In genomic region chr1:118716775-118717174, GRCh38 we compare ENCODE assay signal across 19 cellular contexts.
DNase-seq lines count a peak whose midpoint lies in the region; ATAC-seq and TF ChIP-seq lines count a peak whose summit lies in the region.
"Had no signal": no experiment of that assay in that cellular context is flagged by ENCODE, and none has a peak within 500 bp of the region (broad histone marks: within the 10 kb centered on the region; RNA-seq: fewer than 3 reads in every experiment).

No MANE protein-coding gene starts in this region.

- H3K4me1 ChIP-seq in heart right ventricle (peaks cover 0 to 14% (median 0%) of the 10 kb centered on the region in 9 donors), heart left ventricle (peaks cover 0 to 8% (median 0%) of the 10 kb centered on the region in 12 donors), RWPE2 (ENCODE audit: insufficient read depth, poor library complexity, severe bottlenecking) (no peaks in the 10 kb centered on the region), hepatocyte (ENCODE audit: insufficient read depth) (no peaks in the 10 kb centered on the region), testis (no peaks in the 10 kb centered on the region)
- H3K4me1 ChIP-seq: esophagus squamous epithelium had no signal

- intact Hi-C loops in heart right ventricle (cut with DNase I), result loop anchor here in 1 of 10 donors (5.0 kb wide), 1 partner anchor 494 kb away; no protein-coding TSS in a partner anchor
- intact Hi-C loops in heart left ventricle (cut with DNase I), result loop anchor here in 3 of 10 donors (10.0 kb wide), 2 partner anchors 412 to 562 kb away; no protein-coding TSS in a partner anchor
- intact Hi-C loops in testis (cut with DNase I; ENCODE audit: low total_unique reads), result no loop called here
- intact Hi-C loops in activated CD8-positive, alpha-beta T cell treated with anti-CD3 and anti-CD28 coated beads for 36 hours (cut with micrococcal nuclease), result no loop called here

- no peak overlapping the region for H3K27ac Mint-ChIP-seq in activated CD8-positive, alpha-beta T cell treated with anti-CD3 and anti-CD28 coated beads for 36 hours
- H3K27ac Mint-ChIP-seq: WTC11 had no signal

- H3K4me3 ChIP-seq in heart right ventricle, result no peak overlapping the region
- no peak overlapping the region for H3K4me3 ChIP-seq in heart left ventricle
- H3K4me3 ChIP-seq in RWPE2 (ENCODE audit: severe bottlenecking), result no peak overlapping the region
- H3K4me3 ChIP-seq in hepatocyte, result no peak overlapping the region
- no peak overlapping the region for H3K4me3 ChIP-seq in testis
- H3K4me3 ChIP-seq: esophagus squamous epithelium had no signal

- CTCF ChIA-PET in activated CD8-positive, alpha-beta T cell treated with anti-CD3 and anti-CD28 coated beads for 36 hours (lab: Charles Lee), result no interaction called here

- TF ChIP-seq CTCF in heart right ventricle (IDR thresholded peaks at IDR 0.05) (peak in 7 of 9 donors; percentile 8 to 47 (median 22)), heart left ventricle (IDR thresholded peaks at IDR 0.05) (peak in 6 of 12 donors; percentile 12 to 42 (median 26)), RWPE2 (IDR thresholded peaks at IDR 0.05; ENCODE audit: poor library complexity, severe bottlenecking) (peak; percentile 53), hepatocyte (IDR thresholded peaks at IDR 0.05; ENCODE audit: poor library complexity) (peak; percentile 50), testis (IDR thresholded peaks at IDR 0.05) (peak in 1 of 3 experiments; percentile 13)
- no peak for TF ChIP-seq CTCF in activated CD8-positive, alpha-beta T cell treated with anti-CD3 and anti-CD28 coated beads for 36 hours (IDR thresholded peaks at IDR 0.05)

- POLR2A ChIA-PET in activated CD8-positive, alpha-beta T cell treated with anti-CD3 and anti-CD28 coated beads for 36 hours (lab: Charles Lee), result no interaction called here

- H3K4me1 Mint-ChIP-seq in activated CD8-positive, alpha-beta T cell treated with anti-CD3 and anti-CD28 coated beads for 36 hours (ENCODE audit: low read depth), result no peaks in the 10 kb centered on the region
- H3K4me1 Mint-ChIP-seq: WTC11 had no signal

- H3K9me2 ChIP-seq in hepatocyte (replicated peaks; ENCODE audit: insufficient read depth), result no peaks in the 10 kb centered on the region

- no peak overlapping the region for H3K4me3 Mint-ChIP-seq in activated CD8-positive, alpha-beta T cell treated with anti-CD3 and anti-CD28 coated beads for 36 hours
- H3K4me3 Mint-ChIP-seq: WTC11 had no signal

- ATAC-seq in heart right ventricle (no peak), heart left ventricle (no peak), RWPE2 (ENCODE audit: low read depth) (no peak)
- ATAC-seq in activated CD8-positive, alpha-beta T cell treated with anti-CD3 and anti-CD28 coated beads for 36 hours, result no peak
- ATAC-seq: left colon, WTC11 had no signal

- H3K79me2 ChIP-seq in hepatocyte, result no peaks in the 10 kb centered on the region

- no peaks in the 10 kb centered on the region for H4K20me1 ChIP-seq in hepatocyte (ENCODE audit: insufficient read depth, poor library complexity, severe bottlenecking)

- no peaks in the 10 kb centered on the region for H3K27me3 Mint-ChIP-seq in activated CD8-positive, alpha-beta T cell treated with anti-CD3 and anti-CD28 coated beads for 36 hours

- H2AFZ ChIP-seq in hepatocyte, result no peak overlapping the region

- H3K27me3 ChIP-seq in heart right ventricle (no peaks in the 10 kb centered on the region), heart left ventricle (no peaks in the 10 kb centered on the region), RWPE2 (ENCODE audit: insufficient read depth, poor library complexity, severe bottlenecking) (peaks cover 5% of the 10 kb centered on the region), hepatocyte (no peaks in the 10 kb centered on the region), testis (no peaks in the 10 kb centered on the region)
- H3K27me3 ChIP-seq: esophagus squamous epithelium had no signal

- H3K4me2 ChIP-seq in hepatocyte, result no peak overlapping the region

- H3K36me3 ChIP-seq in heart right ventricle (no peaks in the 10 kb centered on the region), heart left ventricle (no peaks in the 10 kb centered on the region), RWPE2 (ENCODE audit: low read depth) (no peaks in the 10 kb centered on the region), hepatocyte (replicated peaks; ENCODE audit: insufficient read depth, low read depth) (no peaks in the 10 kb centered on the region), testis (ENCODE audit: low read depth, missing control alignments) (no peaks in the 10 kb centered on the region)
- H3K36me3 ChIP-seq: esophagus squamous epithelium had no signal

- H3K9me3 ChIP-seq in heart right ventricle, result peaks cover 0 to 4% (median 0%) of the 10 kb centered on the region in 11 donors
- peaks cover 0 to 4% (median 0%) of the 10 kb centered on the region in 12 donors for H3K9me3 ChIP-seq in heart left ventricle
- H3K9me3 ChIP-seq in RWPE2 (ENCODE audit: severe bottlenecking), result no peaks in the 10 kb centered on the region
- H3K9me3 ChIP-seq in hepatocyte (ENCODE audit: low read depth), result no peaks in the 10 kb centered on the region
- H3K9me3 ChIP-seq in testis, result no peaks in the 10 kb centered on the region
- H3K9me3 ChIP-seq: esophagus squamous epithelium had no signal

- 56 to 73% methylated on average over 1 of the region's 1 CpG for WGBS in heart right ventricle, 2 donors
- WGBS in heart left ventricle, 4 donors, result 59 to 72% (median 65%) methylated on average over 1 of the region's 1 CpG
- 71% methylated on average over 1 of the region's 1 CpG for WGBS in hepatocyte (ENCODE audit: low lambda C conversion rate, missing lambda C conversion rate)
- WGBS in testis, 2 donors, result 53 to 67% methylated on average over 1 of the region's 1 CpG

- H3K9me3 Mint-ChIP-seq in activated CD8-positive, alpha-beta T cell treated with anti-CD3 and anti-CD28 coated beads for 36 hours, result peaks cover 3% of the 10 kb centered on the region

- no peak overlapping the region for H3K27ac ChIP-seq in heart right ventricle
- H3K27ac ChIP-seq in heart left ventricle, result no peak overlapping the region
- no peak overlapping the region for H3K27ac ChIP-seq in RWPE2 (ENCODE audit: poor library complexity, severe bottlenecking)
- no peak overlapping the region for H3K27ac ChIP-seq in hepatocyte
- no peak overlapping the region for H3K27ac ChIP-seq in testis
- H3K27ac ChIP-seq: esophagus squamous epithelium had no signal

- no peaks in the 10 kb centered on the region for H3K36me3 Mint-ChIP-seq in activated CD8-positive, alpha-beta T cell treated with anti-CD3 and anti-CD28 coated beads for 36 hours (ENCODE audit: low read depth)

- DNase-seq in heart right ventricle (no peak), heart left ventricle (no peak), RWPE2 (ENCODE audit: low spot score) (no peak), hepatocyte (ENCODE audit: low spot score) (peak; percentile 6), testis (peak; percentile 15), NCI-H2171 (lab: John Stamatoyannopoulos, UW) (no peak), DMS 273 treated with DMSO at 0.1 percent for 48 hours (lab: John Stamatoyannopoulos, UW) (no peak)
- no peak for DNase-seq in activated CD8-positive, alpha-beta T cell treated with anti-CD3 and anti-CD28 coated beads for 36 hours
- DNase-seq: activated effector memory CD4-positive, alpha-beta T cell treated with anti-CD3 and anti-CD28 coated beads, Interleukin-2, amount 50 U/mL, for 16 hours; AML-193; anterior cingulate cortex; dermis blood vessel endothelial cell; esophagus squamous epithelium; KBM-7; left colon; NCI-H1436; stimulated activated CD4-positive, alpha-beta T cell treated with anti-CD3 and anti-CD28 coated beads, Interleukin-15, amount 100 ng/mL, for 24 hours; SW 1271 had no signal

- no peak for TF ChIP-seq POLR2A in heart left ventricle (IDR thresholded peaks at IDR 0.05)
- TF ChIP-seq POLR2A in testis (IDR thresholded peaks at IDR 0.05), result no peak

Comparison
In these comparisons a context has a peak if more than half of its experiments do, and no peak if none do; other contexts are left out.
1. DNase-seq: peak in hepatocyte (single experiment) and testis (single experiment); none in heart right ventricle (0 of 2), heart left ventricle (0 of 5), RWPE2 (single experiment), activated CD8-positive, alpha-beta T cell treated with anti-CD3 and anti-CD28 coated beads for 36 hours (single experiment), NCI-H2171 (single experiment) and DMS 273 treated with DMSO at 0.1 percent for 48 hours (single experiment).